In the genomic region with DNA sequence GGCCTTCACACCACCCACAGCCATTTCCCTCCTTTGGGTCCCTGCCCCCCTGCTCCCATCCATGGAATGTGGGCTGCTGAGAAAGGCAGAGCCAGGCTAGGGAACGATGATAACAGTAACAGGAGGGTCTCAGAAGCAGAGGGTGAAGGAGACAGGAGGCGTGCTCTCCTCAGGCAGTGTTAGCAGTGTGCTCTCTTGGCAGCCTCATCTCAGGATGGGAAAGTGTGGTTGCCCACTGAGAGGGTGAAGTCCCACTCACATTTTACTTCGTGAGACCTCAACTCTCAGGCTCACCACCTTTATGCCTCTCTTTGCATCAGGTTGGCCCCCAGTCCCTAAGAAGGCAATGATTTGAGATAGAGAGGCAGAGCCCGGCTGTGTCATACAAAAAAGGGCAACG, we compare ENCODE assay signal across 29 cellular contexts. TPM values are rescaled to one million over a fixed set of nuclear protein-coding genes. Genes with fewer than 3 reads are reported as not detected.
DNase-seq lines count a peak whose midpoint lies in the region; ATAC-seq and TF ChIP-seq lines count a peak whose summit lies in the region.
"Had no signal": no experiment of that assay in that cellular context is flagged by ENCODE, and none has a peak within 500 bp of the region (broad histone marks: within the 10 kb centered on the region; RNA-seq: fewer than 3 reads in every experiment).

No MANE protein-coding gene starts in this region.

- POLR2A ChIA-PET in CD8-positive, alpha-beta T cell (lab: Charles Lee), result no interaction called here

- no peak overlapping the region for H3K23ac ChIP-seq in mesendoderm (ENCODE audit: low read length)

- H3K9me3 Mint-ChIP-seq in CD8-positive, alpha-beta T cell, result no peaks in the 10 kb centered on the region
- H3K9me3 Mint-ChIP-seq in activated T-helper 17 cell treated with anti-CD3 and anti-CD28 coated beads, Interleukin-2, amount 50 U/mL, for 72 hours, result no peaks in the 10 kb centered on the region
- H3K9me3 Mint-ChIP-seq: activated B cell treated with CpG ODN at 0.5 μM for 24 hours; activated naive CD4-positive, alpha-beta T cell treated with anti-CD3 and anti-CD28 coated beads, Interleukin-2, amount 10 ng/mL, durations not matched to agents 7 days and 5 days; T-helper 2 cell treated with Interferon-gamma antibody and Interleukin-4, amounts not matched to agents 5 μg/mL and 100 μg/mL, for 36 hours had no signal

- H3K4me1 ChIP-seq in CD8-positive, alpha-beta T cell (ENCODE audit: insufficient read depth, low read length), result peaks cover 9% of the 10 kb centered on the region
- H3K4me1 ChIP-seq in mesendoderm (ENCODE audit: control insufficient read depth, low read depth, low read length), result peaks cover 2% of the 10 kb centered on the region
- H3K4me1 ChIP-seq: Caco-2 had no signal

- no peak overlapping the region for H3K4me3 ChIP-seq in CD8-positive, alpha-beta T cell (ENCODE audit: low read depth, low read length)
- H3K4me3 ChIP-seq in mesendoderm (ENCODE audit: low read length), result no peak overlapping the region

- TF ChIP-seq CTCF in CD8-positive, alpha-beta T cell (IDR thresholded peaks at IDR 0.05), result no peak

- no peaks in the 10 kb centered on the region for H3K79me1 ChIP-seq in mesendoderm (ENCODE audit: low read length)

- peaks cover 16% of the 10 kb centered on the region for H3K36me3 Mint-ChIP-seq in CD8-positive, alpha-beta T cell
- peaks cover 13% of the 10 kb centered on the region for H3K36me3 Mint-ChIP-seq in activated T-helper 17 cell treated with anti-CD3 and anti-CD28 coated beads, Interleukin-2, amount 50 U/mL, for 72 hours (ENCODE audit: low read depth)
- H3K36me3 Mint-ChIP-seq: activated naive CD4-positive, alpha-beta T cell treated with anti-CD3 and anti-CD28 coated beads, Interleukin-2, amount 10 ng/mL, durations not matched to agents 7 days and 5 days had no signal

- H3K4me1 Mint-ChIP-seq in CD8-positive, alpha-beta T cell (ENCODE audit: low read depth), result peaks cover 64% of the 10 kb centered on the region
- H3K4me1 Mint-ChIP-seq in activated T-helper 17 cell treated with anti-CD3 and anti-CD28 coated beads, Interleukin-2, amount 50 U/mL, for 72 hours, result peaks cover 53% of the 10 kb centered on the region

- H3K27me3 Mint-ChIP-seq in CD8-positive, alpha-beta T cell (ENCODE audit: low read depth), result no peaks in the 10 kb centered on the region
- H3K27me3 Mint-ChIP-seq in activated T-helper 17 cell treated with anti-CD3 and anti-CD28 coated beads, Interleukin-2, amount 50 U/mL, for 72 hours, result no peaks in the 10 kb centered on the region
- H3K27me3 Mint-ChIP-seq: activated B cell treated with CpG ODN at 0.5 μM for 24 hours; activated naive CD4-positive, alpha-beta T cell treated with anti-CD3 and anti-CD28 coated beads, Interleukin-2, amount 10 ng/mL, durations not matched to agents 7 days and 5 days had no signal

- no peak overlapping the region for H3K27ac ChIP-seq in CD8-positive, alpha-beta T cell (ENCODE audit: low read depth, low read length)
- no peak overlapping the region for H3K27ac ChIP-seq in mesendoderm (ENCODE audit: low read depth, low read length)
- H3K27ac ChIP-seq: 22Rv1, HL-60, neutrophil had no signal

- peak overlapping the region; percentile 73 for H3K27ac Mint-ChIP-seq in CD8-positive, alpha-beta T cell
- peak overlapping the region; percentile 74 for H3K27ac Mint-ChIP-seq in activated T-helper 17 cell treated with anti-CD3 and anti-CD28 coated beads, Interleukin-2, amount 50 U/mL, for 72 hours
- H3K27ac Mint-ChIP-seq: activated naive CD4-positive, alpha-beta T cell treated with anti-CD3 and anti-CD28 coated beads, Interleukin-2, amount 10 ng/mL, durations not matched to agents 7 days and 5 days; T-helper 2 cell treated with Interferon-gamma antibody and Interleukin-4, amounts not matched to agents 5 μg/mL and 100 μg/mL, for 36 hours had no signal

- H3K79me2 ChIP-seq in mesendoderm (ENCODE audit: control insufficient read depth, insufficient read depth, low read length), result no peaks in the 10 kb centered on the region

- no peak overlapping the region for H2BK5ac ChIP-seq in mesendoderm (ENCODE audit: low read length)

- no peak for DNase-seq in activated CD4-positive, CD25-positive, alpha-beta regulatory T cell (lab: John Stamatoyannopoulos, UW)
- DNase-seq in CD8-positive, alpha-beta T cell, result no peak
- peak; percentile 19 for DNase-seq in mesendoderm
- DNase-seq: activated B cell treated with CpG ODN at 0.5 μM for 24 hours; activated naive CD4-positive, alpha-beta T cell treated with anti-CD3 and anti-CD28 coated beads, Interleukin-2, amount 10 ng/mL, durations not matched to agents 7 days and 5 days; Caco-2; effector CD4-positive, alpha-beta T cell; hippocampal formation; NCI-H1092 treated with DMSO at 0.1 percent for 48 hours; NCI-H2029; NCI-H2227 treated with DMSO at 0.1 percent for 48 hours; RPMI8226; stimulated activated CD4-positive, alpha-beta T cell treated with anti-CD3 and anti-CD28 coated beads, Interleukin-2, amount 100 ng/mL, for 24 hours; trophoblast cell had no signal

- peak; percentile 38 to 44 for ATAC-seq in activated CD4-positive, CD25-positive, alpha-beta regulatory T cell treated with anti-CD3 and anti-CD28 coated beads, Interleukin-2, amount 50 U/mL, for 24 hours
- peak; percentile 28 for ATAC-seq in CD8-positive, alpha-beta T cell
- peak; percentile 52 for ATAC-seq in activated T-helper 17 cell treated with anti-CD3 and anti-CD28 coated beads, Interleukin-2, amount 50 U/mL, for 72 hours (replicated peaks)
- ATAC-seq in HG03442 (IDR thresholded peaks at IDR 0.05; ENCODE audit: unreplicated experiment) (no peak), GM18520 (IDR thresholded peaks at IDR 0.05; ENCODE audit: unreplicated experiment) (no peak), HG03354 (IDR thresholded peaks at IDR 0.05; ENCODE audit: poor library complexity, severe bottlenecking, unreplicated experiment) (no peak)
- ATAC-seq: HepG2 had no signal

- H3K36me3 ChIP-seq in CD8-positive, alpha-beta T cell (ENCODE audit: insufficient read depth, low read length), result no peaks in the 10 kb centered on the region
- no peaks in the 10 kb centered on the region for H3K36me3 ChIP-seq in mesendoderm (ENCODE audit: control insufficient read depth, insufficient read depth, low read length)
- H3K36me3 ChIP-seq: neutrophil had no signal

- no peak overlapping the region for H3K4ac ChIP-seq in mesendoderm (ENCODE audit: low read depth, low read length)

- intact Hi-C loops in CD8-positive, alpha-beta T cell (cut with DNase I, micrococcal nuclease), result no loop called here

- no peak overlapping the region for H3K4me2 ChIP-seq in mesendoderm (ENCODE audit: low read length)

- no peak overlapping the region for H3K18ac ChIP-seq in mesendoderm (ENCODE audit: low read length)

- no CpG with 5 or more reads among the region's 5 CpGs for WGBS in mesendoderm (ENCODE audit: extremely low coverage, insufficient coverage, low lambda C conversion rate)

- no peaks in the 10 kb centered on the region for H3K9me3 ChIP-seq in CD8-positive, alpha-beta T cell (ENCODE audit: low read length)
- H3K9me3 ChIP-seq: Caco-2, neutrophil had no signal

- CTCF ChIA-PET in CD8-positive, alpha-beta T cell (lab: Charles Lee), result no interaction called here

- no peak overlapping the region for H4K8ac ChIP-seq in mesendoderm (ENCODE audit: low read depth, low read length)

- H2BK15ac ChIP-seq in mesendoderm (replicated peaks; ENCODE audit: low read depth), result no peak overlapping the region

- no peaks in the 10 kb centered on the region for H3K27me3 ChIP-seq in CD8-positive, alpha-beta T cell (ENCODE audit: insufficient read depth, low read length)
- no peaks in the 10 kb centered on the region for H3K27me3 ChIP-seq in mesendoderm (ENCODE audit: insufficient read depth, low read length, poor library complexity)
- H3K27me3 ChIP-seq: neutrophil had no signal

- no peak overlapping the region for H3K4me3 Mint-ChIP-seq in CD8-positive, alpha-beta T cell
- H3K4me3 Mint-ChIP-seq in activated T-helper 17 cell treated with anti-CD3 and anti-CD28 coated beads, Interleukin-2, amount 50 U/mL, for 72 hours, result peak overlapping the region; percentile 44
- H3K4me3 Mint-ChIP-seq: activated B cell treated with CpG ODN at 0.5 μM for 24 hours; activated naive CD4-positive, alpha-beta T cell treated with anti-CD3 and anti-CD28 coated beads, Interleukin-2, amount 10 ng/mL, durations not matched to agents 7 days and 5 days; T-helper 2 cell treated with Interferon-gamma antibody and Interleukin-4, amounts not matched to agents 5 μg/mL and 100 μg/mL, for 36 hours had no signal

- no peak overlapping the region for H2BK120ac ChIP-seq in mesendoderm (ENCODE audit: low read depth, low read length)

- no peak overlapping the region for H4K5ac ChIP-seq in mesendoderm (ENCODE audit: low read length)

- no peak overlapping the region for H3K9ac ChIP-seq in mesendoderm (ENCODE audit: low read length)

- H2AK5ac ChIP-seq in mesendoderm (ENCODE audit: low read length), result no peak overlapping the region

- H3K56ac ChIP-seq in mesendoderm (ENCODE audit: low read length), result peak overlapping the region; percentile 44

RNA-seq across cellular contexts. Expression of a gene that starts 24.5 kb away (rescaled TPM):
- total RNA-seq in CD8-positive, alpha-beta T cell, result 1 to 10 TPM; 8.7 to 9.8 TPM
- 10 to 100 TPM; 21.5 to 53.0 TPM for total RNA-seq in activated T-helper 17 cell treated with anti-CD3 and anti-CD28 coated beads, Interleukin-2, amount 50 U/mL, for 72 hours
- polyA plus RNA-seq in mesendoderm (2013, experiment 1 of 2), result 0.13 TPM
- polyA plus RNA-seq in mesendoderm (2013, experiment 2 of 2), result 0.15 TPM
- total RNA-seq: astrocyte, Caco-2, chondrocyte, frontal cortex, HepG2, pulmonary artery endothelial cell, skeletal muscle tissue had no signal
- polyA plus RNA-seq: HepG2 had no signal

Comparison
In these comparisons a context has a peak if more than half of its experiments do, and no peak if none do; other contexts are left out.
1. ATAC-seq: peak in activated CD4-positive, CD25-positive, alpha-beta regulatory T cell treated with anti-CD3 and anti-CD28 coated beads, Interleukin-2, amount 50 U/mL, for 24 hours (2 of 2), CD8-positive, alpha-beta T cell (single experiment) and activated T-helper 17 cell treated with anti-CD3 and anti-CD28 coated beads, Interleukin-2, amount 50 U/mL, for 72 hours (single experiment); none in HG03442 (single experiment), GM18520 (single experiment) and HG03354 (single experiment).